ENCODE assay signal across 16 cellular contexts in genomic region chr2:217842038-217842437, GRCh38.
"Had no signal": no experiment of that assay in that cellular context is flagged by ENCODE, and none has a peak within 500 bp of the region (broad histone marks: within the 10 kb centered on the region; RNA-seq: fewer than 3 reads in every experiment).

No MANE protein-coding gene starts in this region.

- H3K36me3 Mint-ChIP-seq: activated naive CD4-positive, alpha-beta T cell treated with anti-CD3 and anti-CD28 coated beads, Interleukin-2, amount 10 ng/mL, durations not matched to agents 7 days and 5 days; natural killer cell had no signal

- H3K27me3 ChIP-seq: adrenal gland, body of pancreas, thyroid gland had no signal

- H3K4me3 ChIP-seq: adrenal gland, body of pancreas, thyroid gland had no signal

- H3K4me1 Mint-ChIP-seq: activated B cell treated with CpG ODN at 0.5 μM for 24 hours; activated CD4-positive, alpha-beta T cell treated with anti-CD3 and anti-CD28 coated beads, Interleukin-2, amount 10 ng/mL, durations not matched to agents 7 days and 5 days; activated naive CD4-positive, alpha-beta T cell treated with anti-CD3 and anti-CD28 coated beads, Interleukin-2, amount 10 ng/mL, durations not matched to agents 7 days and 5 days; natural killer cell; stimulated activated naive CD8-positive, alpha-beta T cell treated with anti-CD3 and anti-CD28 coated beads, Interleukin-15, amount 100 ng/mL, for 72 hours had no signal

- H3K4me3 Mint-ChIP-seq: activated B cell treated with CpG ODN at 0.5 μM for 24 hours; activated CD4-positive, alpha-beta T cell treated with anti-CD3 and anti-CD28 coated beads, Interleukin-2, amount 10 ng/mL, durations not matched to agents 7 days and 5 days; activated naive CD4-positive, alpha-beta T cell treated with anti-CD3 and anti-CD28 coated beads, Interleukin-2, amount 10 ng/mL, durations not matched to agents 7 days and 5 days; natural killer cell; stimulated activated naive CD8-positive, alpha-beta T cell treated with anti-CD3 and anti-CD28 coated beads, Interleukin-15, amount 100 ng/mL, for 72 hours had no signal

- H3K27ac Mint-ChIP-seq: activated B cell treated with CpG ODN at 0.5 μM for 24 hours; activated CD4-positive, alpha-beta T cell treated with anti-CD3 and anti-CD28 coated beads, Interleukin-2, amount 10 ng/mL, durations not matched to agents 7 days and 5 days; activated naive CD4-positive, alpha-beta T cell treated with anti-CD3 and anti-CD28 coated beads, Interleukin-2, amount 10 ng/mL, durations not matched to agents 7 days and 5 days; activated T-helper 2 cell treated with anti-CD3 and anti-CD28 coated beads, Interferon-gamma antibody, Interleukin-2, Interleukin-4, amounts not matched to agents 10 μg/mL and 5 μg/mL and 100 μg/mL, durations not matched to agents 14 hours and 24 hours and 36 hours; natural killer cell; stimulated activated naive CD8-positive, alpha-beta T cell treated with anti-CD3 and anti-CD28 coated beads, Interleukin-15, amount 100 ng/mL, for 72 hours had no signal

- H3K9me3 ChIP-seq: adrenal gland, body of pancreas, thyroid gland had no signal

- ATAC-seq: body of pancreas; natural killer cell; stimulated activated naive CD8-positive, alpha-beta T cell treated with anti-CD3 and anti-CD28 coated beads, Interleukin-15, amount 100 ng/mL, for 72 hours had no signal

- H3K27me3 Mint-ChIP-seq: activated CD4-positive, alpha-beta T cell treated with anti-CD3 and anti-CD28 coated beads, Interleukin-2, amount 10 ng/mL, durations not matched to agents 7 days and 5 days; stimulated activated naive CD8-positive, alpha-beta T cell treated with anti-CD3 and anti-CD28 coated beads, Interleukin-15, amount 100 ng/mL, for 72 hours had no signal

- H3K9me3 Mint-ChIP-seq: activated B cell treated with CpG ODN at 0.5 μM for 24 hours; activated CD4-positive, alpha-beta T cell treated with anti-CD3 and anti-CD28 coated beads, Interleukin-2, amount 10 ng/mL, durations not matched to agents 7 days and 5 days; activated naive CD4-positive, alpha-beta T cell treated with anti-CD3 and anti-CD28 coated beads, Interleukin-2, amount 10 ng/mL, durations not matched to agents 7 days and 5 days; activated T-helper 2 cell treated with anti-CD3 and anti-CD28 coated beads, Interferon-gamma antibody, Interleukin-2, Interleukin-4, amounts not matched to agents 10 μg/mL and 5 μg/mL and 100 μg/mL, durations not matched to agents 14 hours and 24 hours and 36 hours; natural killer cell; stimulated activated naive CD8-positive, alpha-beta T cell treated with anti-CD3 and anti-CD28 coated beads, Interleukin-15, amount 100 ng/mL, for 72 hours had no signal

- DNase-seq: activated B cell treated with CpG ODN at 0.5 μM for 24 hours; activated CD4-positive, alpha-beta T cell treated with anti-CD3 and anti-CD28 coated beads, Interleukin-2, amount 10 ng/mL, durations not matched to agents 7 days and 5 days; activated CD8-positive, alpha-beta memory T cell treated with anti-CD3 and anti-CD28 coated beads for 24 hours; activated naive CD4-positive, alpha-beta T cell treated with anti-CD3 and anti-CD28 coated beads, Interleukin-2, amount 10 ng/mL, durations not matched to agents 7 days and 5 days; adrenal gland; body of pancreas; dermis blood vessel endothelial cell; islet precursor cell; natural killer cell; SIG-M5; stimulated activated CD4-positive, alpha-beta T cell treated with anti-CD3 and anti-CD28 coated beads, Interleukin-15, amount 100 ng/mL, for 24 hours; stimulated activated CD4-positive, alpha-beta T cell treated with anti-CD3 and anti-CD28 coated beads, Interleukin-4, amount 100 ng/mL, for 4 hours; stimulated activated naive CD8-positive, alpha-beta T cell treated with anti-CD3 and anti-CD28 coated beads, Interleukin-15, amount 100 ng/mL, for 72 hours; T-helper 2 cell; thyroid gland had no signal
